9 cellular contexts compared by ENCODE assay signal in genomic region chr10:73999703-74000102, GRCh38. TPM values are rescaled to one million over a fixed set of nuclear protein-coding genes. Genes with fewer than 3 reads are reported as not detected.
DNase-seq lines count a peak whose midpoint lies in the region; ATAC-seq, FAIRE-seq and TF ChIP-seq lines count a peak whose summit lies in the region.
"Had no signal": no experiment of that assay in that cellular context is flagged by ENCODE, and none has a peak within 500 bp of the region (broad histone marks: within the 10 kb centered on the region; RNA-seq: fewer than 3 reads in every experiment).

No MANE protein-coding gene starts in this region.

- H3K4me3 ChIP-seq in DOHH2 (ENCODE audit: low read length) (peak overlapping the region; percentile 89), fibroblast of villous mesenchyme (ENCODE audit: low read depth, low read length) (peak overlapping the region; percentile 100), prostate gland (peak overlapping the region; percentile 93 to 98)

- H3K9me3 Mint-ChIP-seq in T-cell: no peaks in the 10 kb centered on the region

- H3K79me2 ChIP-seq in DOHH2 (ENCODE audit: control insufficient read depth, low read length): peaks cover 66% of the 10 kb centered on the region

- peak overlapping the region; percentile 86 to 98 (median 97) for H3K4me3 Mint-ChIP-seq in T-cell

- H3K9me3 ChIP-seq in DOHH2 (ENCODE audit: control insufficient read depth, insufficient read depth, low read length): no peaks in the 10 kb centered on the region
- no peaks in the 10 kb centered on the region for H3K9me3 ChIP-seq in prostate gland

- H4K20me1 ChIP-seq in DOHH2 (ENCODE audit: control insufficient read depth, insufficient read depth, low read depth, low read length): peaks cover 7% of the 10 kb centered on the region; the same call in 1 of the 2 replicates

- H3K4me2 ChIP-seq in DOHH2 (ENCODE audit: low read length): peak overlapping the region; percentile 97

- CTCF ChIA-PET in T-cell (lab: Charles Lee): interaction anchor here (0.6 to 2.1 kb wide), 8 partner anchors 9 to 1948 kb away, joined by 3 to 7 read pairs (median 4); no protein-coding TSS in a partner anchor

- no peaks in the 10 kb centered on the region for H3K36me3 Mint-ChIP-seq in T-cell

- H3K4me1 Mint-ChIP-seq in T-cell: peaks cover 39 to 57% (median 44%) of the 10 kb centered on the region in 3 donors

- no peaks in the 10 kb centered on the region for H3K9me2 ChIP-seq in DOHH2 (replicated peaks; ENCODE audit: control insufficient read depth, low read length)

- 3% methylated on average over 1 of the region's 1 CpG for WGBS in prostate gland

- TF ChIP-seq CTCF in DOHH2 (IDR thresholded peaks at IDR 0.05; ENCODE audit: low read depth, low read length, poor library complexity, severe bottlenecking) (no peak), fibroblast of villous mesenchyme (IDR thresholded peaks at IDR 0.05; ENCODE audit: insufficient read depth, low read depth, low read length) (no peak), prostate gland (IDR thresholded peaks at IDR 0.05) (no peak)

- intact Hi-C loops in prostate gland (cut with DNase I): loop anchor here (5.0 kb wide), 1 partner anchor 83 kb away; no protein-coding TSS in a partner anchor

- in situ Hi-C loops in G401 (cut with HindIII; ENCODE audit: low sequenced_read_pairs): no loop called here

- peaks cover 66% of the 10 kb centered on the region for H3K4me1 ChIP-seq in DOHH2 (ENCODE audit: control insufficient read depth, low read length)
- H3K4me1 ChIP-seq in prostate gland (replicated peaks): no peaks in the 10 kb centered on the region

- peak overlapping the region; percentile 25; the same call in 1 of the 2 replicates for H3K27ac ChIP-seq in DOHH2 (ENCODE audit: low read depth, low read length)
- H3K27ac ChIP-seq in prostate gland: peak overlapping the region; percentile 95 to 98

- peak overlapping the region; percentile 65 to 87 for H3K27ac Mint-ChIP-seq in T-cell

- H3K36me3 ChIP-seq in DOHH2 (ENCODE audit: control insufficient read depth, low read length) (peaks cover 19% of the 10 kb centered on the region), prostate gland (no peaks in the 10 kb centered on the region)

- H3K27me3 ChIP-seq in DOHH2 (ENCODE audit: control insufficient read depth, low read length) (no peaks in the 10 kb centered on the region), prostate gland (replicated peaks; ENCODE audit: insufficient read depth) (no peaks in the 10 kb centered on the region)

- POLR2A ChIA-PET in T-cell (lab: Charles Lee): interaction anchor here (0.6 to 0.7 kb wide), 4 partner anchors 21 to 613 kb away, joined by 3 to 4 read pairs (median 4); no protein-coding TSS in a partner anchor

- ATAC-seq in T-cell (replicated peaks in 1 of 4) (no peak), GM18867 (IDR thresholded peaks at IDR 0.05; ENCODE audit: unreplicated experiment) (no peak)

- no peak for FAIRE-seq in GM12892 (lab: Jason Lieb, UNC)

- H3K27me3 Mint-ChIP-seq in T-cell: no peaks in the 10 kb centered on the region

- DNase-seq in T-cell (no peak), fibroblast of villous mesenchyme (ENCODE audit: low read depth) (no peak), prostate gland (ENCODE audit: low spot score) (peak; percentile 53), GM12892 (ENCODE audit: insufficient read length) (no peak), G401 (ENCODE audit: low spot score) (no peak)
- DNase-seq in central memory CD4-positive, alpha-beta T cell: no peak
- DNase-seq: activated CD4-positive, alpha-beta T cell treated with anti-CD3 and anti-CD28 coated beads for 1 hour had no signal

- peaks cover 13% of the 10 kb centered on the region; the same call in 1 of the 2 replicates for H3F3A ChIP-seq in DOHH2 (ENCODE audit: control insufficient read depth, insufficient read depth)

- no peak for TF ChIP-seq POLR2A in prostate gland (IDR thresholded peaks at IDR 0.05)
- no peak for TF ChIP-seq POLR2A in GM12892 (IDR thresholded peaks at IDR 0.05; ENCODE audit: low read depth, low read length)

RNA-seq across cellular contexts. Expression of gene VCL, which starts 1.8 kb away (rescaled TPM):
- 10 to 100 TPM; 22.6 to 48.7 (median 27.0) TPM for total RNA-seq in T-cell
- 448 and 513 TPM in 2 replicates for total RNA-seq in fibroblast of villous mesenchyme
- total RNA-seq in prostate gland: 100 to 1,000 TPM in 1 of 2 donors, 10 to 100 TPM in 1; 97.2 to 285 TPM
- 14.2 TPM for polyA plus RNA-seq in GM12892 (2012; ENCODE audit: missing spikeins)
- total RNA-seq in G401 (2014; rRNA removed; shearing (Covaris generic)): 310 and 384 TPM in 2 replicates
